Comparison of ENCODE assay signal across 12 cellular contexts in genomic region chr2:105100064-105100840, GRCh38.
DNase-seq lines count a peak whose midpoint lies in the region; ATAC-seq and TF ChIP-seq lines count a peak whose summit lies in the region.
"Had no signal": no experiment of that assay in that cellular context is flagged by ENCODE, and none has a peak within 500 bp of the region (broad histone marks: within the 10 kb centered on the region; RNA-seq: fewer than 3 reads in every experiment).

No MANE protein-coding gene starts in this region.

- TF ChIP-seq CTCF in HL-60 (IDR thresholded peaks at IDR 0.05; ENCODE audit: insufficient read depth, low read length): no peak
- no peak for TF ChIP-seq CTCF in type B pancreatic cell (conservative IDR thresholded peaks at IDR 0.05)
- TF ChIP-seq CTCF in left ventricle myocardium inferior (IDR thresholded peaks at IDR 0.05; ENCODE audit: borderline replicate concordance): no peak
- TF ChIP-seq CTCF in brain microvascular endothelial cell (IDR thresholded peaks at IDR 0.05; ENCODE audit: low read depth, low read length, missing control alignments): no peak

- H3K27ac Mint-ChIP-seq in naive B cell: peak overlapping the region in 1 of 6 donors; percentile 57
- H3K27ac Mint-ChIP-seq in type B pancreatic cell: no peak overlapping the region
- H3K27ac Mint-ChIP-seq: WTC11 had no signal

- intact Hi-C loops in left ventricle myocardium inferior (cut with micrococcal nuclease): no loop called here

- H3K9me3 ChIP-seq in left ventricle myocardium inferior (replicated peaks): no peaks in the 10 kb centered on the region
- H3K9me3 ChIP-seq: Caco-2 had no signal

- H3K4me3 ChIP-seq in HL-60 (replicated peaks; ENCODE audit: insufficient read depth, low read length) (no peak overlapping the region), left ventricle myocardium inferior (no peak overlapping the region), brain microvascular endothelial cell (ENCODE audit: low read depth, low read length) (no peak overlapping the region)
- H3K4me3 ChIP-seq: K562 had no signal

- H3K4me1 ChIP-seq in left ventricle myocardium inferior: peaks cover 4% of the 10 kb centered on the region

- ATAC-seq in GM18519 (IDR thresholded peaks at IDR 0.05; ENCODE audit: low FRiP score, unreplicated experiment): peak; percentile 91
- ATAC-seq in GM21825 (IDR thresholded peaks at IDR 0.05; ENCODE audit: unreplicated experiment): peak; percentile 75
- ATAC-seq in naive B cell (ENCODE audit: low read depth in 2 of 2): peak; percentile 57 to 78
- ATAC-seq: K562, WTC11 had no signal

- H3K4me3 Mint-ChIP-seq in naive B cell: peak overlapping the region in 1 of 8 donors; percentile 83
- H3K4me3 Mint-ChIP-seq in type B pancreatic cell: no peak overlapping the region
- H3K4me3 Mint-ChIP-seq: WTC11 had no signal

- H3K4me1 Mint-ChIP-seq in naive B cell: peaks cover 2 to 20% (median 7%) of the 10 kb centered on the region in 3 donors
- peaks cover 10% of the 10 kb centered on the region for H3K4me1 Mint-ChIP-seq in type B pancreatic cell (ENCODE audit: unreplicated experiment)

- H3K27me3 Mint-ChIP-seq in naive B cell (no peaks in the 10 kb centered on the region), type B pancreatic cell (no peaks in the 10 kb centered on the region)

- H3K27me3 ChIP-seq in HL-60 (ENCODE audit: insufficient read depth, poor library complexity, severe bottlenecking) (no peaks in the 10 kb centered on the region), left ventricle myocardium inferior (ENCODE audit: low read depth) (no peaks in the 10 kb centered on the region), brain microvascular endothelial cell (replicated peaks) (no peaks in the 10 kb centered on the region)

- H3K36me3 Mint-ChIP-seq in naive B cell (peaks cover 26 to 34% of the 10 kb centered on the region in 2 donors), type B pancreatic cell (peaks cover 42% of the 10 kb centered on the region)
- H3K36me3 Mint-ChIP-seq: activated naive CD4-positive, alpha-beta T cell treated with anti-CD3 and anti-CD28 coated beads, Interleukin-2, amount 50 U/mL, for 72 hours had no signal

- no peak overlapping the region for H3K27ac ChIP-seq in HL-60 (replicated peaks)
- no peak overlapping the region for H3K27ac ChIP-seq in left ventricle myocardium inferior (replicated peaks)
- no peak overlapping the region for H3K27ac ChIP-seq in brain microvascular endothelial cell

- no peaks in the 10 kb centered on the region for H3K9me3 Mint-ChIP-seq in naive B cell
- no peaks in the 10 kb centered on the region for H3K9me3 Mint-ChIP-seq in type B pancreatic cell
- H3K9me3 Mint-ChIP-seq: activated naive CD4-positive, alpha-beta T cell treated with anti-CD3 and anti-CD28 coated beads, Interleukin-2, amount 50 U/mL, for 72 hours had no signal

- in situ Hi-C loops in brain microvascular endothelial cell (cut with HindIII; ENCODE audit: low pct_ligation_motif_present, low sequenced_read_pairs): loop anchor here (25.0 kb wide), 1 partner anchor 137 kb away; the partner anchor contains the start of gene GPR45

- H3K36me3 ChIP-seq in left ventricle myocardium inferior (peaks cover 61% of the 10 kb centered on the region), brain microvascular endothelial cell (replicated peaks) (peaks cover 3% of the 10 kb centered on the region)

- peak; percentile 17 to 48 for DNase-seq in HL-60 (ENCODE audit: low read depth in 1 of 2, low spot score in 1 of 2)
- DNase-seq in naive B cell: peak; percentile 14
- no peak for DNase-seq in type B pancreatic cell (ENCODE audit: extremely low spot score, unreplicated experiment)
- no peak for DNase-seq in stimulated activated CD4-positive, alpha-beta T cell treated with anti-CD3 and anti-CD28 coated beads, Interleukin-4, amount 100 ng/mL, for 4 hours
- no peak for DNase-seq in left ventricle myocardium inferior
- DNase-seq in brain microvascular endothelial cell: no peak
- DNase-seq: Caco-2 had no signal

Comparison
In these comparisons a context has a peak if more than half of its experiments do, and no peak if none do; other contexts are left out.
1. DNase-seq: peak in HL-60 (2 of 2) and naive B cell (single experiment); none in type B pancreatic cell (single experiment), stimulated activated CD4-positive, alpha-beta T cell treated with anti-CD3 and anti-CD28 coated beads, Interleukin-4, amount 100 ng/mL, for 4 hours (0 of 2), left ventricle myocardium inferior (single experiment) and brain microvascular endothelial cell (single experiment).
2. Peak in every context shown above with its lines, with median percentiles within 50 percentile points of each other: ATAC-seq.